8 cellular contexts compared by ENCODE assay signal in genomic region chr3:137764001-137764433, GRCh38.
A peak's percentile ranks its signal among the peaks of the same experiment; 100 is the strongest.
DNase-seq lines count a peak whose midpoint lies in the region; ATAC-seq lines count a peak whose summit lies in the region.

Gene SOX14 (plus strand): TSS chr3:137764315. CDS start chr3:137764785, 470 bp downstream.

- ATAC-seq in HG03442 (IDR thresholded peaks at IDR 0.05; ENCODE audit: unreplicated experiment) (no peak), GM21528 (IDR thresholded peaks at IDR 0.05; ENCODE audit: low FRiP score, unreplicated experiment) (no peak), GM21576 (IDR thresholded peaks at IDR 0.05; ENCODE audit: unreplicated experiment) (no peak)

- DNase-seq in stimulated activated CD4-positive, alpha-beta T cell treated with anti-CD3 and anti-CD28 coated beads, Interleukin-15, amount 100 ng/mL, for 24 hours, result peak; percentile 23
- DNase-seq in stimulated activated CD4-positive, alpha-beta T cell treated with anti-CD3 and anti-CD28 coated beads, Interleukin-4, amount 100 ng/mL, for 4 hours, result no peak
- peak; percentile 59 for DNase-seq in RPMI8226
- DNase-seq in left kidney (ENCODE audit: low read depth, low spot score), result peak; percentile 77
- no peak for DNase-seq in ACHN

- in situ Hi-C loops in ACHN (cut with HindIII; ENCODE audit: low pct_ligation_motif_present, low pct_unique_long_range_greater_than_20kb, low sequenced_read_pairs), result no loop called here

Comparison
In these comparisons a context has a peak if more than half of its experiments do, and no peak if none do; other contexts are left out.
1. DNase-seq: peak in stimulated activated CD4-positive, alpha-beta T cell treated with anti-CD3 and anti-CD28 coated beads, Interleukin-15, amount 100 ng/mL, for 24 hours (single experiment), RPMI8226 (single experiment) and left kidney (single experiment); none in stimulated activated CD4-positive, alpha-beta T cell treated with anti-CD3 and anti-CD28 coated beads, Interleukin-4, amount 100 ng/mL, for 4 hours (0 of 2) and ACHN (single experiment).